ENCODE assay signal across 13 cellular contexts in the genomic region with DNA sequence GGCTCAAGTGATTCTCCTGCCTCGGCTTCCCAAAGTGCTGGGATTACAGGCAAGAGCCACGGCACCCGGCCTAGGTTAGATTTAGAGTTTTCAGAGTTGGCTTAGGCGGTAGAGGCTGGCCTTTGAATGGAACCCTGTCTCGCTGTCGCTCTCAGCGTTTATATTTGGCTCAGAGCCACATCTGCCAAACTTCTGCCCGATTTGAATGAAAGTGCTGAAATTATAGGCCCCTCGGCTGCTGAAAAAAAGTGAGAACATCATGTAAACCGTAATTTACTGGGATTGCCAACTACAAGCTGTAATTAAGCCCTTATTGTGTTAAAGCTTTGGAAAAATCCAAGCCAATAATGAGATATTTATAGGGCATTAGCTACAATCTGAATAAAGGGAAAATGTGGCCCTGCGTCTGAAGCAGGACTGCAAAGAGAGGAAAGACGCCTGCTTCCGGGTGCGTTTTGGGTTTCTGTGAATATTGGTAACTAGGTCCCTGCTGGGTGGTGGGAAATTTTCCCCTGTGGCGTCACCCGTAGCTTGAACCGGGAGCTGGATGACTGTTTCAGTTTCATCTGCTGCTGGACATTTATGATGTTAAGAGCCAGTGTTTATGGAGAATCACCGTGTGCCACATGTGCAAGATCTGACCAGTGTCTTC. TPM values are rescaled to one million over a fixed set of nuclear protein-coding genes. Genes with fewer than 3 reads are reported as not detected.
DNase-seq lines count a peak whose midpoint lies in the region; ATAC-seq and TF ChIP-seq lines count a peak whose summit lies in the region.
"Had no signal": no experiment of that assay in that cellular context is flagged by ENCODE, and none has a peak within 500 bp of the region (broad histone marks: within the 10 kb centered on the region; RNA-seq: fewer than 3 reads in every experiment).

No MANE protein-coding gene starts in this region.

- H3K27me3 ChIP-seq in Panc1 (ENCODE audit: control insufficient read depth, insufficient read depth, low read length) (no peaks in the 10 kb centered on the region), fibroblast of lung (ENCODE audit: control insufficient read depth, insufficient read depth, low read length) (no peaks in the 10 kb centered on the region), stomach (no peaks in the 10 kb centered on the region), foreskin keratinocyte (no peaks in the 10 kb centered on the region)
- H3K27me3 ChIP-seq: tibial artery had no signal

- peaks cover 66% of the 10 kb centered on the region for H3K4me1 Mint-ChIP-seq in activated naive CD4-positive, alpha-beta T cell treated with anti-CD3 and anti-CD28 coated beads, Interleukin-2, amount 50 U/mL, for 24 hours

- H4K20me1 ChIP-seq in fibroblast of lung (ENCODE audit: control insufficient read depth, extremely low read depth, insufficient read depth, low read length), result peaks cover 2% of the 10 kb centered on the region

- peaks cover 82% of the 10 kb centered on the region for H3K79me2 ChIP-seq in fibroblast of lung (ENCODE audit: control insufficient read depth, insufficient read depth, low read length)

- TF ChIP-seq CTCF in Panc1 (IDR thresholded peaks at IDR 0.05) (no peak), fibroblast of lung (conservative IDR thresholded peaks at IDR 0.05 in 1 of 2, IDR thresholded peaks at IDR 0.05 in 1 of 2; ENCODE audit: low read depth in 1 of 2, low read length in 2 of 2) (no peak), stomach (IDR thresholded peaks at IDR 0.05) (no peak), foreskin keratinocyte (conservative IDR thresholded peaks at IDR 0.05) (no peak)

- no peak overlapping the region for H3K27ac ChIP-seq in Panc1 (ENCODE audit: low read length)
- peak overlapping the region; percentile 26 for H3K27ac ChIP-seq in fibroblast of lung (ENCODE audit: insufficient read depth, low read length)
- peak overlapping the region; percentile 12 to 76 (median 60) for H3K27ac ChIP-seq in stomach
- H3K27ac ChIP-seq in foreskin keratinocyte, result no peak overlapping the region
- H3K27ac ChIP-seq: tibial artery had no signal

- POLR2A ChIA-PET in Panc1 (lab: Charles Lee), result no interaction called here

- intact Hi-C loops in Panc1 (cut with micrococcal nuclease; ENCODE audit: unreplicated experiment) (no loop called here), stomach (cut with DNase I; ENCODE audit: low total_unique reads) (no loop called here)

- TSS peak; percentile 41 for BruUV-seq in Panc1 (replicated peaks; lab: Mats Ljungman, UMichigan)

- H3K27ac Mint-ChIP-seq in activated naive CD4-positive, alpha-beta T cell treated with anti-CD3 and anti-CD28 coated beads, Interleukin-2, amount 50 U/mL, for 24 hours, result peak overlapping the region; percentile 38

- WGBS in stomach, 5 donors, result 77 to 86% (median 81%) methylated on average over 18 of the region's 18 CpGs

- no peaks in the 10 kb centered on the region for H3K27me3 Mint-ChIP-seq in activated naive CD4-positive, alpha-beta T cell treated with anti-CD3 and anti-CD28 coated beads, Interleukin-2, amount 50 U/mL, for 24 hours

- CTCF ChIA-PET in Panc1 (lab: Charles Lee), result interaction anchor here (0.6 kb wide), 1 partner anchor 28 kb away, joined by 4 read pairs; no protein-coding TSS in a partner anchor

- H3K9me3 Mint-ChIP-seq in activated naive CD4-positive, alpha-beta T cell treated with anti-CD3 and anti-CD28 coated beads, Interleukin-2, amount 50 U/mL, for 24 hours, result no peaks in the 10 kb centered on the region

- no peak for TF ChIP-seq EP300 in stomach (IDR thresholded peaks at IDR 0.05)

- H3K9me3 ChIP-seq in Panc1 (ENCODE audit: control insufficient read depth, insufficient read depth, low read depth, low read length), result no peaks in the 10 kb centered on the region
- H3K9me3 ChIP-seq in fibroblast of lung (ENCODE audit: control insufficient read depth, insufficient read depth, low read depth, low read length), result no peaks in the 10 kb centered on the region
- H3K9me3 ChIP-seq in stomach, result no peaks in the 10 kb centered on the region
- H3K9me3 ChIP-seq: tibial artery had no signal

- H3K9ac ChIP-seq in fibroblast of lung (ENCODE audit: insufficient read depth, low read length), result no peak overlapping the region

- no peak for TF ChIP-seq POLR2A in stomach (IDR thresholded peaks at IDR 0.05)

- no peak overlapping the region for H2AFZ ChIP-seq in fibroblast of lung (ENCODE audit: low read length)

- in situ Hi-C loops in Panc1 (cut with HindIII; ENCODE audit: low pct_unique_long_range_greater_than_20kb, low sequenced_read_pairs), result no loop called here

- H3K4me3 ChIP-seq in Panc1 (ENCODE audit: low read depth in 2 of 2, low read length in 2 of 2), result no peak overlapping the region
- H3K4me3 ChIP-seq in fibroblast of lung (replicated peaks in 1 of 4; ENCODE audit: control extremely low read depth in 1 of 4, insufficient read depth in 1 of 4, low read depth in 3 of 4, low read length in 4 of 4), result no peak overlapping the region
- H3K4me3 ChIP-seq in stomach, result no peak overlapping the region
- H3K4me3 ChIP-seq: tibial artery had no signal

- no peak for DNase-seq in activated naive CD4-positive, alpha-beta T cell treated with Interleukin-2 at 50 U/mL for 16 hours
- DNase-seq in Panc1 (ENCODE audit: low read depth, low spot score), result no peak
- DNase-seq in fibroblast of lung (ENCODE audit: low read depth in 2 of 2), result no peak
- DNase-seq in stomach, result no peak
- no peak for DNase-seq in foreskin keratinocyte
- DNase-seq in DMS53 treated with DMSO at 0.1 percent for 48 hours (lab: John Stamatoyannopoulos, UW; ENCODE audit: unreplicated experiment), result no peak
- DNase-seq: effector CD8-positive, alpha-beta T cell; mesenchymal stem cell; NCI-H526; tibial artery had no signal

- no peak overlapping the region for H3K4me2 ChIP-seq in fibroblast of lung (ENCODE audit: extremely low read depth, insufficient read depth, low read length)

- H3K36me3 Mint-ChIP-seq in activated naive CD4-positive, alpha-beta T cell treated with anti-CD3 and anti-CD28 coated beads, Interleukin-2, amount 50 U/mL, for 24 hours, result peaks cover 9% of the 10 kb centered on the region

- H3K4me1 ChIP-seq in Panc1 (ENCODE audit: control insufficient read depth, insufficient read depth, low read length) (no peaks in the 10 kb centered on the region), fibroblast of lung (ENCODE audit: control insufficient read depth, extremely low read depth, insufficient read depth, low read length) (peaks cover 2% of the 10 kb centered on the region), stomach (peaks cover 36 to 100% (median 89%) of the 10 kb centered on the region in 4 donors), foreskin keratinocyte (no peaks in the 10 kb centered on the region)

- ATAC-seq in Panc1 (no peak), foreskin keratinocyte (no peak), GM21723 (IDR thresholded peaks at IDR 0.05; ENCODE audit: unreplicated experiment) (no peak)
- ATAC-seq: SK-N-SH treated with all-trans-retinoic acid at 6 μM for 48 hours had no signal

- H3K4me3 Mint-ChIP-seq in activated naive CD4-positive, alpha-beta T cell treated with anti-CD3 and anti-CD28 coated beads, Interleukin-2, amount 50 U/mL, for 24 hours, result no peak overlapping the region

- H3K36me3 ChIP-seq in Panc1 (ENCODE audit: control insufficient read depth, insufficient read depth, low read length) (no peaks in the 10 kb centered on the region), fibroblast of lung (ENCODE audit: control insufficient read depth, insufficient read depth, low read length) (peaks cover 3% of the 10 kb centered on the region), stomach (peaks cover 0 to 22% (median 17%) of the 10 kb centered on the region in 4 donors)

RNA-seq across cellular contexts. Expression of a gene that starts 9.8 kb away (rescaled TPM):
- total RNA-seq in Panc1 (2021; ENCODE audit: unreplicated experiment) (125 TPM), fibroblast of lung (52.9 and 76.8 TPM in 2 replicates), stomach (100 to 1,000 TPM; 270 to 541 (median 289) TPM), foreskin keratinocyte (96.1 and 96.7 TPM in 2 replicates)
- 163 TPM for polyA plus RNA-seq in Panc1 (2012; ENCODE audit: insufficient read length)
- polyA plus RNA-seq in fibroblast of lung (42.6 and 48.6 TPM in 2 replicates), stomach (100 to 1,000 TPM in 1 of 3 donors, 10 to 100 TPM in 2; 77.8 to 130 (median 83.6) TPM), foreskin keratinocyte (66.5 and 68.6 TPM in 2 replicates)
- polyA plus RNA-seq in fibroblast of lung (2012), result 63.1 and 73.7 TPM in 2 replicates
- 152 and 202 TPM in 2 replicates for polyA minus RNA-seq in fibroblast of lung (ENCODE audit: low replicate concordance)

RNA-seq across cellular contexts. Expression of a gene that starts 26.5 kb away (rescaled TPM):
- total RNA-seq in Panc1 (2021; ENCODE audit: unreplicated experiment) (69.9 TPM), fibroblast of lung (27.7 and 29.1 TPM in 2 replicates), stomach (100 to 1,000 TPM in 2 of 5 donors, 10 to 100 TPM in 3; 21.7 to 104 (median 66.5) TPM), foreskin keratinocyte (30.4 and 35.8 TPM in 2 replicates)
- 67.0 TPM for polyA plus RNA-seq in Panc1 (2012; ENCODE audit: insufficient read length)
- polyA plus RNA-seq in fibroblast of lung (21.1 and 22.6 TPM in 2 replicates), stomach (100 to 1,000 TPM; 113 to 153 (median 115) TPM), foreskin keratinocyte (46.4 and 49.4 TPM in 2 replicates)
- polyA plus RNA-seq in fibroblast of lung (2012), result 33.6 and 39.4 TPM in 2 replicates
- polyA minus RNA-seq in fibroblast of lung (ENCODE audit: low replicate concordance), result 2.8 and 18.1 TPM in 2 replicates

Comparison
In these comparisons a context has a peak if more than half of its experiments do, and no peak if none do; other contexts are left out.
1. H3K27ac ChIP-seq: peak in fibroblast of lung (single experiment) and stomach (5 of 5); none in Panc1 (single experiment) and foreskin keratinocyte (single experiment).